ENCODE assay signal across 6 cellular contexts in genomic region chr5:100101466-100101865, GRCh38.
DNase-seq lines count a peak whose midpoint lies in the region; ATAC-seq, FAIRE-seq and TF ChIP-seq lines count a peak whose summit lies in the region.
"Not testable (repeated sequence)": the region's sequence is repeated elsewhere in the genome, so short reads cannot be mapped to it uniquely, and the experiment has no call there.

No MANE protein-coding gene starts in this region.

- H2BK15ac ChIP-seq in H1 (ENCODE audit: low read length): not testable (repeated sequence)

- CTCF ChIA-PET in A549 (lab: Yijun Ruan, JAX); H1 (lab: Charles Lee; ENCODE audit: partially characterized antibody): not testable (repeated sequence)

- TF ChIP-seq EP300 in A549 (IDR thresholded peaks at IDR 0.05); H1 (IDR thresholded peaks at IDR 0.05; ENCODE audit: borderline replicate concordance in 1 of 2, low read depth in 2 of 2, low read length in 2 of 2): not testable (repeated sequence)

- H3K27me3 ChIP-seq in H1 (replicated peaks in 1 of 4; ENCODE audit: control insufficient read depth in 3 of 4, extremely low read depth in 1 of 4, insufficient read depth in 3 of 4, low read length in 3 of 4); keratinocyte (ENCODE audit: control insufficient read depth, extremely low read depth, insufficient read depth, low read length); pancreas; small intestine (ENCODE audit: control insufficient read depth in 2 of 2, insufficient read depth in 2 of 2, low read length in 2 of 2): not testable (repeated sequence)

- not testable (repeated sequence) for H2BK12ac ChIP-seq in H1 (ENCODE audit: low read depth, low read length)

- intact Hi-C loops in pancreas (cut with DNase I): not testable (repeated sequence)

- not testable (repeated sequence) for H3K4ac ChIP-seq in H1 (replicated peaks; ENCODE audit: insufficient read length, low read depth, low read length)

- H3K9me3 ChIP-seq in A549; H1 (ENCODE audit: insufficient read depth in 2 of 2, low read depth in 1 of 2, low read length in 1 of 2); keratinocyte (ENCODE audit: control insufficient read depth, low read depth, low read length); pancreas; small intestine (ENCODE audit: control insufficient read depth, low read depth): not testable (repeated sequence)

- WGBS in A549 (ENCODE audit: missing lambda C conversion rate): 2% methylated on average over 2 of the region's 2 CpGs
- WGBS in H1 (ENCODE audit: extremely low coverage in 1 of 2, insufficient coverage in 1 of 2, insufficient read length in 1 of 2, insufficient replicate concordance in 2 of 2, low coverage in 1 of 2, low lambda C conversion rate in 2 of 2, missing lambda C conversion rate in 1 of 2), 2 experiments: 87% methylated on average over 1 of the region's 2 CpGs; no CpG with 5 or more reads in 1 of the 2 experiments
- 54 to 62% methylated on average over 2 of the region's 2 CpGs for WGBS in pancreas, 2 donors
- WGBS in small intestine, 3 donors: 40 to 48% (median 41%) methylated on average over 2 of the region's 2 CpGs

- H3K18ac ChIP-seq in H1 (ENCODE audit: extremely low read depth, low read length): not testable (repeated sequence)

- not testable (repeated sequence) for H3K79me1 ChIP-seq in H1 (ENCODE audit: low read depth, low read length)

- not testable (repeated sequence) for H3K4me2 ChIP-seq in A549; H1 (ENCODE audit: insufficient read depth in 1 of 2, low read depth in 2 of 2, low read length in 2 of 2); keratinocyte (ENCODE audit: control insufficient read depth, extremely low read depth, insufficient read depth, low read depth, low read length)

- TF ChIP-seq RAD21 in A549 (conservative IDR thresholded peaks at IDR 0.05 in 1 of 2, IDR thresholded peaks at IDR 0.05 in 1 of 2); H1 (IDR thresholded peaks at IDR 0.05 in 1 of 2, conservative IDR thresholded peaks at IDR 0.05 in 1 of 2; ENCODE audit: low read depth in 2 of 2, low read length in 2 of 2): not testable (repeated sequence)

- ATAC-seq in A549, pancreas: not testable (repeated sequence)

- H3K23me2 ChIP-seq in H1 (ENCODE audit: low read depth, low read length): not testable (repeated sequence)

- not testable (repeated sequence) for H2BK20ac ChIP-seq in H1 (ENCODE audit: low read length)

- DNase-seq in A549 (ENCODE audit: low read depth in 1 of 2, low spot score in 1 of 2); H54 (ENCODE audit: insufficient read length, low spot score); H1 (ENCODE audit: low read depth in 1 of 2, low spot score in 2 of 2); keratinocyte (ENCODE audit: low read depth, low spot score); pancreas; small intestine: not testable (repeated sequence)

- not testable (repeated sequence) for H3K27ac ChIP-seq in A549; H1 (ENCODE audit: low read depth, low read length); keratinocyte (ENCODE audit: control insufficient read depth, insufficient read depth, low read length); pancreas; small intestine (ENCODE audit: low read depth in 1 of 2, low read length in 1 of 2)

- H3K56ac ChIP-seq in H1 (replicated peaks; ENCODE audit: insufficient read length, low read depth, low read length): not testable (repeated sequence)

- not testable (repeated sequence) for TF ChIP-seq CTCF in A549 (IDR thresholded peaks at IDR 0.05); H1 (IDR thresholded peaks at IDR 0.05; ENCODE audit: control extremely low read depth in 1 of 3, insufficient read depth in 1 of 3, low read depth in 1 of 3, low read length in 3 of 3); keratinocyte (optimal IDR thresholded peaks at IDR 0.05 in 1 of 3, IDR thresholded peaks at IDR 0.05 in 1 of 3, conservative IDR thresholded peaks at IDR 0.05 in 1 of 3; ENCODE audit: extremely low read depth in 1 of 3, insufficient read depth in 2 of 3, low read length in 3 of 3); pancreas (IDR thresholded peaks at IDR 0.05)

- not testable (repeated sequence) for H4K20me1 ChIP-seq in H1 (replicated peaks in 1 of 2; ENCODE audit: control insufficient read depth in 1 of 2, insufficient read depth in 2 of 2, low read length in 2 of 2); keratinocyte (ENCODE audit: control insufficient read depth, extremely low read depth, insufficient read depth, low read length)

- FAIRE-seq in A549 (lab: Jason Lieb, UNC) (peak; percentile 59), H54 (lab: Jason Lieb, UNC) (peak; percentile 53), H1 (lab: Jason Lieb, UNC) (peak; percentile 19), keratinocyte (lab: Jason Lieb, UNC) (peak; percentile 55), pancreas (lab: Jason Lieb, UNC) (peak; percentile 47), small intestine (lab: Jason Lieb, UNC) (peak; percentile 65)

- H3K4me1 ChIP-seq in A549; H1 (replicated peaks in 1 of 4; ENCODE audit: control insufficient read depth in 3 of 4, insufficient read depth in 4 of 4, low read length in 3 of 4); keratinocyte (ENCODE audit: control insufficient read depth, extremely low read depth, insufficient read depth, low read length); pancreas; small intestine (ENCODE audit: control insufficient read depth in 2 of 2, insufficient read depth in 1 of 2, low read depth in 1 of 2, low read length in 1 of 2): not testable (repeated sequence)

- not testable (repeated sequence) for H2AFZ ChIP-seq in H1 (ENCODE audit: low read length); keratinocyte (ENCODE audit: control insufficient read depth, low read length)

- H4K91ac ChIP-seq in H1 (replicated peaks; ENCODE audit: insufficient read length, low read length): not testable (repeated sequence)

- H4K8ac ChIP-seq in H1 (ENCODE audit: extremely low read depth, insufficient read depth, low read length): not testable (repeated sequence)

- POLR2A ChIA-PET in A549 (lab: Yijun Ruan, JAX); H1 (lab: Charles Lee; ENCODE audit: partially characterized antibody): not testable (repeated sequence)

- not testable (repeated sequence) for H3K14ac ChIP-seq in H1 (ENCODE audit: insufficient read length)

- H3K23ac ChIP-seq in H1 (ENCODE audit: insufficient read length): not testable (repeated sequence)

- H3K4me3 ChIP-seq in A549; H1 (ENCODE audit: extremely low read depth in 1 of 4, insufficient read depth in 2 of 4, low read depth in 3 of 4, low read length in 4 of 4); keratinocyte (ENCODE audit: control insufficient read depth in 2 of 3, extremely low read depth in 1 of 3, insufficient read depth in 2 of 3, low read depth in 1 of 3, low read length in 3 of 3); pancreas; small intestine (ENCODE audit: low read depth in 1 of 2, low read length in 2 of 2): not testable (repeated sequence)

- H2BK120ac ChIP-seq in H1 (replicated peaks; ENCODE audit: low read depth, low read length): not testable (repeated sequence)

- not testable (repeated sequence) for TF ChIP-seq POLR2A in A549 (IDR thresholded peaks at IDR 0.05; ENCODE audit: low read length); H54 (IDR thresholded peaks at IDR 0.05; ENCODE audit: low read depth, low read length); H1 (IDR thresholded peaks at IDR 0.05; ENCODE audit: control extremely low read depth in 1 of 2, low read depth in 2 of 2, low read length in 2 of 2)

- dilution Hi-C loops in keratinocyte (cut with MboI; ENCODE audit: extremely low pct_ligation_motif_present, low sequenced_read_pairs): not testable (repeated sequence)

- not testable (repeated sequence) for H3K79me2 ChIP-seq in H1 (ENCODE audit: control insufficient read depth in 1 of 2, insufficient read depth in 2 of 2, low read length in 2 of 2); keratinocyte (ENCODE audit: control insufficient read depth, insufficient read depth, low read length)

- not testable (repeated sequence) for H3K9ac ChIP-seq in H1 (replicated peaks in 1 of 4; ENCODE audit: extremely low read depth in 1 of 4, low read depth in 3 of 4, low read length in 3 of 4); keratinocyte (ENCODE audit: control insufficient read depth, extremely low read depth, insufficient read depth, low read length)

- H2BK5ac ChIP-seq in H1 (ENCODE audit: low read depth, low read length): not testable (repeated sequence)

- not testable (repeated sequence) for H3K9me1 ChIP-seq in keratinocyte (ENCODE audit: control insufficient read depth, extremely low read depth, insufficient read depth, low read length)

- not testable (repeated sequence) for H2AK5ac ChIP-seq in H1 (ENCODE audit: low read depth, low read length)

- not testable (repeated sequence) for H4K5ac ChIP-seq in H1 (ENCODE audit: insufficient read length, low read depth, low read length)

- H3K36me3 ChIP-seq in H1 (ENCODE audit: control insufficient read depth in 2 of 4, insufficient read depth in 4 of 4, low read length in 3 of 4); keratinocyte (ENCODE audit: control insufficient read depth in 2 of 2, extremely low read depth in 1 of 2, insufficient read depth in 2 of 2, low read length in 2 of 2); pancreas; small intestine (ENCODE audit: control insufficient read depth in 2 of 2, insufficient read depth in 2 of 2, low read length in 2 of 2): not testable (repeated sequence)
